In genomic region chr2:7077660-7078278, GRCh38 we compare ENCODE assay signal across 25 cellular contexts.
DNase-seq lines count a peak whose midpoint lies in the region; ATAC-seq and TF ChIP-seq lines count a peak whose summit lies in the region.
"Had no signal": no experiment of that assay in that cellular context is flagged by ENCODE, and none has a peak within 500 bp of the region (broad histone marks: within the 10 kb centered on the region; RNA-seq: fewer than 3 reads in every experiment).

No MANE protein-coding gene starts in this region.

- H3F3A ChIP-seq in GM23248 (ENCODE audit: insufficient read depth), result no peaks in the 10 kb centered on the region

- H3K27me3 ChIP-seq in GM23248 (replicated peaks; ENCODE audit: insufficient read depth) (no peaks in the 10 kb centered on the region), heart right ventricle (no peaks in the 10 kb centered on the region)
- H3K27me3 ChIP-seq: cardiac muscle cell had no signal

- no peak overlapping the region for H3K4me3 Mint-ChIP-seq in CD14-positive monocyte
- H3K4me3 Mint-ChIP-seq: activated CD4-positive, alpha-beta T cell treated with anti-CD3 and anti-CD28 coated beads, Interleukin-2, amount 10 ng/mL, durations not matched to agents 7 days and 5 days; activated naive CD4-positive, alpha-beta T cell treated with anti-CD3 and anti-CD28 coated beads for 36 hours; activated T-cell treated with anti-CD3 and anti-CD28 coated beads, Interleukin-2, amount 50 U/mL, for 72 hours; CD4-positive, alpha-beta T cell; dendritic cell treated with granulocyte-macrophage colony-stimulating factor and Interleukin-4, amounts not matched to agents 40 ng/mL and 50 ng/mL, for 4 days; neural crest cell; T-helper 17 cell had no signal

- H2AFZ ChIP-seq in GM23248, result no peak overlapping the region; the same call in 1 of the 2 replicates

- peaks cover 5 to 7% of the 10 kb centered on the region in 2 donors for H3K36me3 Mint-ChIP-seq in CD14-positive monocyte

- H3K27ac ChIP-seq in GM23248, result no peak overlapping the region
- H3K27ac ChIP-seq in heart right ventricle, result peak overlapping the region in 8 of 10 donors; percentile 5 to 57 (median 46)
- H3K27ac ChIP-seq: cardiac muscle cell, lower lobe of right lung had no signal

- in situ Hi-C loops in GM23248 (cut with MboI), result no loop called here

- H3K9me3 ChIP-seq in GM23248 (ENCODE audit: low read depth) (no peaks in the 10 kb centered on the region), heart right ventricle (no peaks in the 10 kb centered on the region)
- H3K9me3 ChIP-seq: lower lobe of right lung, SK-N-SH had no signal

- H3K79me2 ChIP-seq in GM23248 (ENCODE audit: insufficient read depth), result no peaks in the 10 kb centered on the region

- WGBS in GM23248 (ENCODE audit: low coverage in 1 of 2, low lambda C conversion rate in 2 of 2, missing lambda C conversion rate in 2 of 2), 2 experiments, result 21 to 22% methylated on average over 10 of the region's 10 CpGs
- WGBS in heart right ventricle, 2 donors, result 52 to 56% methylated on average over 10 of the region's 10 CpGs

- no peak overlapping the region for H3K4me3 ChIP-seq in GM23248
- H3K4me3 ChIP-seq in heart right ventricle, result no peak overlapping the region
- H3K4me3 ChIP-seq: cardiac muscle cell, lower lobe of right lung, skin epidermis had no signal

- no peak overlapping the region for H3K9ac ChIP-seq in GM23248
- H3K9ac ChIP-seq: SK-N-SH had no signal

- peaks cover 4 to 10% (median 6%) of the 10 kb centered on the region in 7 donors for H3K9me3 Mint-ChIP-seq in CD14-positive monocyte
- H3K9me3 Mint-ChIP-seq: activated CD4-positive, alpha-beta T cell treated with anti-CD3 and anti-CD28 coated beads, Interleukin-2, amount 10 ng/mL, durations not matched to agents 7 days and 5 days; activated naive CD4-positive, alpha-beta T cell treated with anti-CD3 and anti-CD28 coated beads for 36 hours; activated T-cell treated with anti-CD3 and anti-CD28 coated beads, Interleukin-2, amount 50 U/mL, for 72 hours; CD4-positive, alpha-beta T cell; neural crest cell had no signal

- no peaks in the 10 kb centered on the region for H3K9me2 ChIP-seq in GM23248 (ENCODE audit: insufficient read depth)
- H3K9me2 ChIP-seq: SK-N-SH had no signal

- H3K4me1 ChIP-seq in GM23248 (ENCODE audit: insufficient read depth), result no peaks in the 10 kb centered on the region
- peaks cover 0 to 13% (median 5%) of the 10 kb centered on the region in 9 donors for H3K4me1 ChIP-seq in heart right ventricle
- H3K4me1 ChIP-seq: lower lobe of right lung had no signal

- ATAC-seq in heart right ventricle (peak; percentile 74 to 97 (median 92)), sciatic nerve (peak; percentile 75), HG03280 (IDR thresholded peaks at IDR 0.05; ENCODE audit: unreplicated experiment) (no peak)
- ATAC-seq: activated T-cell treated with anti-CD3 and anti-CD28 coated beads, Interleukin-2, amount 50 U/mL, for 72 hours; HCT116; lower lobe of right lung; T-helper 17 cell had no signal

- intact Hi-C loops in heart right ventricle (cut with DNase I) (no loop called here), sciatic nerve (cut with DNase I) (no loop called here), CD14-positive monocyte (cut with micrococcal nuclease) (no loop called here)

- TF ChIP-seq CTCF in heart right ventricle (IDR thresholded peaks at IDR 0.05), result no peak
- TF ChIP-seq CTCF in CD14-positive monocyte (IDR thresholded peaks at IDR 0.05), result no peak

- DNase-seq in GM23248, result peak; percentile 74
- peak; percentile 95 to 100 for DNase-seq in dermis microvascular lymphatic vessel endothelial cell (ENCODE audit: low read depth in 2 of 2)
- DNase-seq in heart right ventricle, result peak in 1 of 2 donors; percentile 46
- DNase-seq in sciatic nerve (ENCODE audit: low spot score), result no peak
- no peak for DNase-seq in NCI-H146 treated with DMSO at 0.1 percent for 48 hours (lab: John Stamatoyannopoulos, UW; ENCODE audit: unreplicated experiment)
- no peak for DNase-seq in CD14-positive monocyte (ENCODE audit: low spot score)
- DNase-seq: activated CD4-positive, alpha-beta T cell treated with anti-CD3 and anti-CD28 coated beads, Interleukin-2, amount 10 ng/mL, durations not matched to agents 7 days and 5 days; activated naive CD4-positive, alpha-beta T cell treated with anti-CD3 and anti-CD28 coated beads for 36 hours; activated T-cell treated with anti-CD3 and anti-CD28 coated beads, Interleukin-2, amount 50 U/mL, for 72 hours; amniotic stem cell; CD4-positive, alpha-beta T cell; DMS153; Karpas-422; lower lobe of right lung; NCI-H2029; NCI-H2227 treated with DMSO at 0.1 percent for 48 hours; SK-N-SH; stimulated activated CD4-positive, alpha-beta T cell treated with anti-CD3 and anti-CD28 coated beads, Interleukin-2, amount 100 ng/mL, for 24 hours; T-helper 17 cell had no signal

- peak overlapping the region in 1 of 7 donors; percentile 19 for H3K27ac Mint-ChIP-seq in CD14-positive monocyte
- H3K27ac Mint-ChIP-seq: activated CD4-positive, alpha-beta T cell treated with anti-CD3 and anti-CD28 coated beads, Interleukin-2, amount 10 ng/mL, durations not matched to agents 7 days and 5 days; activated naive CD4-positive, alpha-beta T cell treated with anti-CD3 and anti-CD28 coated beads for 36 hours; activated T-cell treated with anti-CD3 and anti-CD28 coated beads, Interleukin-2, amount 50 U/mL, for 72 hours; CD4-positive, alpha-beta T cell; dendritic cell treated with granulocyte-macrophage colony-stimulating factor and Interleukin-4, amounts not matched to agents 40 ng/mL and 50 ng/mL, for 4 days; T-helper 17 cell had no signal

- peaks cover 0 to 4% (median 1%) of the 10 kb centered on the region in 3 donors for H3K27me3 Mint-ChIP-seq in CD14-positive monocyte (ENCODE audit: low read depth in 3 of 3)
- H3K27me3 Mint-ChIP-seq: activated CD4-positive, alpha-beta T cell treated with anti-CD3 and anti-CD28 coated beads, Interleukin-2, amount 10 ng/mL, durations not matched to agents 7 days and 5 days; CD4-positive, alpha-beta T cell; dendritic cell treated with granulocyte-macrophage colony-stimulating factor and Interleukin-4, amounts not matched to agents 40 ng/mL and 50 ng/mL, for 4 days; T-helper 17 cell had no signal

- H4K20me1 ChIP-seq in GM23248 (ENCODE audit: insufficient read depth), result no peaks in the 10 kb centered on the region

- H3K36me3 ChIP-seq in GM23248 (ENCODE audit: low read depth) (no peaks in the 10 kb centered on the region), heart right ventricle (no peaks in the 10 kb centered on the region)
- H3K36me3 ChIP-seq: cardiac muscle cell, lower lobe of right lung had no signal

- no peak overlapping the region for H3K4me2 ChIP-seq in GM23248 (ENCODE audit: unreplicated experiment)
- H3K4me2 ChIP-seq: SK-N-SH had no signal

- peaks cover 15% of the 10 kb centered on the region for H3K4me1 Mint-ChIP-seq in CD14-positive monocyte
- H3K4me1 Mint-ChIP-seq: activated CD4-positive, alpha-beta T cell treated with anti-CD3 and anti-CD28 coated beads, Interleukin-2, amount 10 ng/mL, durations not matched to agents 7 days and 5 days; neural crest cell had no signal

Comparison
In these comparisons a context has a peak if more than half of its experiments do, and no peak if none do; other contexts are left out.
1. DNase-seq: peak in GM23248 (single experiment) and dermis microvascular lymphatic vessel endothelial cell (2 of 2); none in sciatic nerve (single experiment), NCI-H146 treated with DMSO at 0.1 percent for 48 hours (single experiment) and CD14-positive monocyte (single experiment).